Comparison of ENCODE assay signal across 22 cellular contexts in the genomic region with DNA sequence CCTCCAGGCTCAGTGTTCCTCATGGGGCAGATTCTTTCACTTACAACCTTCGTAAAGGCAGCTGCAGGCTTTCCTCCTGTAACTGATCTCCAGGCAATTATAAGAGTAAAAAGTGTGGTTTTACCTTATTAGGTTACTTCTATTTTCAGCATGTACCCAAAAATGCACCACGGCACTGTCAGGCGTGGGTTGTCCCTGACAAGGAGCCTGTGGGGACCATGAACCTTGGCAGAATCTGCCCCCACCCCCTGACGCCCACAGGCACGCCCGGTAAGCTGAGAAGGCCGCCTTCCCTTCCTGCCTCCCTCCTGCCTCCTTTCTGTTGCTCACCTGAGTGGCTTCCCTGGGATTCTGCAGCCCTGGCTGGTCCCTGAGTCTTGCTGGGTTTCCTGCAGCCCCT.
"Had no signal": no experiment of that assay in that cellular context is flagged by ENCODE, and none has a peak within 500 bp of the region (broad histone marks: within the 10 kb centered on the region; RNA-seq: fewer than 3 reads in every experiment).

No MANE protein-coding gene starts in this region.

- H3K4me1 Mint-ChIP-seq: activated CD8-positive, alpha-beta memory T cell treated with anti-CD3 and anti-CD28 coated beads, Interleukin-2, amount 10 ng/mL, durations not matched to agents 7 days and 5 days; activated naive CD8-positive, alpha-beta T cell treated with anti-CD3 and anti-CD28 coated beads, Interleukin-2, amount 50 U/mL, for 24 hours had no signal

- H3K36me3 Mint-ChIP-seq: activated CD8-positive, alpha-beta memory T cell treated with anti-CD3 and anti-CD28 coated beads, Interleukin-2, amount 10 ng/mL, durations not matched to agents 7 days and 5 days; activated naive CD4-positive, alpha-beta T cell treated with anti-CD3 and anti-CD28 coated beads, Interleukin-2, amount 50 U/mL, for 72 hours; brain; WTC11 had no signal

- H3K9me3 Mint-ChIP-seq: activated naive CD4-positive, alpha-beta T cell treated with anti-CD3 and anti-CD28 coated beads, Interleukin-2, amount 50 U/mL, for 72 hours; activated naive CD8-positive, alpha-beta T cell treated with anti-CD3 and anti-CD28 coated beads, Interleukin-2, amount 50 U/mL, for 24 hours; activated T-cell treated with anti-CD3 and anti-CD28 coated beads, Interleukin-2, amount 50 U/mL, for 4 hours had no signal

- DNase-seq: activated CD4-positive, alpha-beta T cell treated with anti-CD3 and anti-CD28 coated beads for 48 hours; activated CD4-positive, alpha-beta T cell treated with anti-CD3 and anti-CD28 coated beads, Interleukin-2, amount 50 U/mL, for 4 hours; activated CD4-positive, CD25-positive, alpha-beta regulatory T cell treated with anti-CD3 and anti-CD28 coated beads, Interleukin-2, amount 50 U/mL, for 72 hours; activated CD8-positive, alpha-beta memory T cell treated with anti-CD3 and anti-CD28 coated beads, Interleukin-2, amount 10 ng/mL, durations not matched to agents 7 days and 5 days; activated effector memory CD4-positive, alpha-beta T cell treated with anti-CD3 and anti-CD28 coated beads, Interleukin-2, amount 50 U/mL, for 16 hours; activated naive CD4-positive, alpha-beta T cell treated with Interleukin-2 at 50 U/mL for 16 hours; activated naive CD8-positive, alpha-beta T cell treated with anti-CD3 and anti-CD28 coated beads, Interleukin-2, amount 50 U/mL, for 24 hours; activated T-cell treated with anti-CD3 and anti-CD28 coated beads, Interleukin-2, amount 50 U/mL, for 4 hours; amygdala; Kasumi-1; NCI-H1436 treated with DMSO at 0.1 percent for 48 hours; NCI-H187; NCI-H2081; NCI-H510A; NCI-H526 treated with DMSO at 0.1 percent for 48 hours; NCI-H82; SIG-M5; T-helper 17 cell; T-helper 9 cell had no signal

- H3K27ac Mint-ChIP-seq: activated CD8-positive, alpha-beta memory T cell treated with anti-CD3 and anti-CD28 coated beads, Interleukin-2, amount 10 ng/mL, durations not matched to agents 7 days and 5 days; activated naive CD4-positive, alpha-beta T cell treated with anti-CD3 and anti-CD28 coated beads, Interleukin-2, amount 50 U/mL, for 72 hours; activated naive CD8-positive, alpha-beta T cell treated with anti-CD3 and anti-CD28 coated beads, Interleukin-2, amount 50 U/mL, for 24 hours; brain; T-helper 17 cell; WTC11 had no signal

- ATAC-seq: activated CD8-positive, alpha-beta memory T cell treated with anti-CD3 and anti-CD28 coated beads, Interleukin-2, amount 10 ng/mL, durations not matched to agents 7 days and 5 days; activated naive CD4-positive, alpha-beta T cell treated with anti-CD3 and anti-CD28 coated beads, Interleukin-2, amount 50 U/mL, for 72 hours; activated naive CD8-positive, alpha-beta T cell treated with anti-CD3 and anti-CD28 coated beads, Interleukin-2, amount 50 U/mL, for 24 hours; activated T-cell treated with anti-CD3 and anti-CD28 coated beads, Interleukin-2, amount 50 U/mL, for 4 hours; T-helper 17 cell; WTC11 had no signal

- H3K4me3 Mint-ChIP-seq: activated CD8-positive, alpha-beta memory T cell treated with anti-CD3 and anti-CD28 coated beads, Interleukin-2, amount 10 ng/mL, durations not matched to agents 7 days and 5 days; activated naive CD8-positive, alpha-beta T cell treated with anti-CD3 and anti-CD28 coated beads, Interleukin-2, amount 50 U/mL, for 24 hours; activated T-cell treated with anti-CD3 and anti-CD28 coated beads, Interleukin-2, amount 50 U/mL, for 4 hours; brain; T-helper 17 cell; WTC11 had no signal
